14 cellular contexts compared by ENCODE assay signal in genomic region chr20:419556-420168, GRCh38. TPM values are rescaled to one million over a fixed set of nuclear protein-coding genes. Genes with fewer than 3 reads are reported as not detected.
A peak's percentile ranks its signal among the peaks of the same experiment; 100 is the strongest.
DNase-seq lines count a peak whose midpoint lies in the region; ATAC-seq, FAIRE-seq and TF ChIP-seq lines count a peak whose summit lies in the region.
"Had no signal": no experiment of that assay in that cellular context is flagged by ENCODE, and none has a peak within 500 bp of the region (broad histone marks: within the 10 kb centered on the region; RNA-seq: fewer than 3 reads in every experiment).

No MANE protein-coding gene starts in this region.

- no peak for TF ChIP-seq EP300 in H1 (IDR thresholded peaks at IDR 0.05; ENCODE audit: borderline replicate concordance in 1 of 2, low read depth in 2 of 2, low read length in 2 of 2)

- 0 out of 2 replicates have a peak overlapping the region, but pooled peaks have one; percentile 18 for H4K8ac ChIP-seq in H1 (ENCODE audit: extremely low read depth, insufficient read depth, low read length)

- H3K9ac ChIP-seq in H1 (replicated peaks in 1 of 4; ENCODE audit: extremely low read depth in 1 of 4, low read depth in 3 of 4, low read length in 3 of 4) = no peak overlapping the region

- CTCF ChIA-PET in H1 (lab: Charles Lee; ENCODE audit: partially characterized antibody) = no interaction called here

- no peak overlapping the region for H3K4me3 ChIP-seq in H1 (ENCODE audit: extremely low read depth in 1 of 4, insufficient read depth in 2 of 4, low read depth in 3 of 4, low read length in 4 of 4)
- no peak overlapping the region for H3K4me3 ChIP-seq in aorta (ENCODE audit: low read length in 2 of 2)

- peaks cover 0 to 13% of the 10 kb centered on the region in 2 experiments for H4K20me1 ChIP-seq in H1 (replicated peaks in 1 of 2; ENCODE audit: control insufficient read depth in 1 of 2, insufficient read depth in 2 of 2, low read length in 2 of 2)

- TF ChIP-seq CTCF in natural killer cell (IDR thresholded peaks at IDR 0.05) (no peak), H1 (IDR thresholded peaks at IDR 0.05; ENCODE audit: control extremely low read depth in 1 of 3, insufficient read depth in 1 of 3, low read depth in 1 of 3, low read length in 3 of 3) (no peak)

- FAIRE-seq in H1 (lab: Jason Lieb, UNC) = no peak
- FAIRE-seq: astrocyte, H54 had no signal

- H2BK120ac ChIP-seq in H1 (replicated peaks; ENCODE audit: low read depth, low read length) = no peak overlapping the region

- no peaks in the 10 kb centered on the region for H3K27me3 Mint-ChIP-seq in natural killer cell treated with Interleukin-12 subunit alpha and Interleukin-12 subunit beta and Interleukin-15 and Interleukin-18, amount 100 ng/mL, for 72 hours
- no peaks in the 10 kb centered on the region for H3K27me3 Mint-ChIP-seq in natural killer cell (ENCODE audit: low read depth in 2 of 2)

- no peak overlapping the region for H4K91ac ChIP-seq in H1 (replicated peaks; ENCODE audit: insufficient read length, low read length)

- H3K56ac ChIP-seq in H1 (replicated peaks; ENCODE audit: insufficient read length, low read depth, low read length) = no peak overlapping the region

- H2BK20ac ChIP-seq in H1 (ENCODE audit: low read length) = no peak overlapping the region

- no peak overlapping the region for H2AK5ac ChIP-seq in H1 (ENCODE audit: low read depth, low read length)

- H3K14ac ChIP-seq in H1 (ENCODE audit: insufficient read length) = no peak overlapping the region

- H4K5ac ChIP-seq in H1 (ENCODE audit: insufficient read length, low read depth, low read length) = no peak overlapping the region

- TF ChIP-seq RAD21 in H1 (IDR thresholded peaks at IDR 0.05 in 1 of 2, conservative IDR thresholded peaks at IDR 0.05 in 1 of 2; ENCODE audit: low read depth in 2 of 2, low read length in 2 of 2) = no peak

- no peaks in the 10 kb centered on the region for H3K23me2 ChIP-seq in H1 (ENCODE audit: low read depth, low read length)

- POLR2A ChIA-PET in H1 (lab: Charles Lee; ENCODE audit: partially characterized antibody) = interaction anchor here (0.7 to 1.5 kb wide), 2 partner anchors 13 to 72 kb away, joined by 3 read pairs; partner anchors contain the start of gene NRSN2

- no peak overlapping the region for H2BK5ac ChIP-seq in H1 (ENCODE audit: low read depth, low read length)

- H3K4me3 Mint-ChIP-seq in natural killer cell treated with Interleukin-12 subunit alpha and Interleukin-12 subunit beta and Interleukin-15 and Interleukin-18, amount 100 ng/mL, for 72 hours = no peak overlapping the region
- H3K4me3 Mint-ChIP-seq in natural killer cell = no peak overlapping the region

- H3K27ac Mint-ChIP-seq in natural killer cell treated with Interleukin-12 subunit alpha and Interleukin-12 subunit beta and Interleukin-15 and Interleukin-18, amount 100 ng/mL, for 72 hours = no peak overlapping the region
- H3K27ac Mint-ChIP-seq in natural killer cell = peak overlapping the region in 1 of 2 donors; percentile 40

- no peak overlapping the region for H3K4ac ChIP-seq in H1 (replicated peaks; ENCODE audit: insufficient read length, low read depth, low read length)

- peak; percentile 24 to 43 for ATAC-seq in natural killer cell treated with Interleukin-12 subunit alpha and Interleukin-12 subunit beta and Interleukin-15 and Interleukin-18, amount 100 ng/mL, for 72 hours
- ATAC-seq in natural killer cell (no peak), aorta (ENCODE audit: low FRiP score) (peak; percentile 13), HG02623 (IDR thresholded peaks at IDR 0.05; ENCODE audit: unreplicated experiment) (no peak)

- no peak overlapping the region for H3K4me2 ChIP-seq in H1 (ENCODE audit: insufficient read depth in 1 of 2, low read depth in 2 of 2, low read length in 2 of 2)

- peaks cover 22% of the 10 kb centered on the region for H3K36me3 Mint-ChIP-seq in natural killer cell treated with Interleukin-12 subunit alpha and Interleukin-12 subunit beta and Interleukin-15 and Interleukin-18, amount 100 ng/mL, for 72 hours
- H3K36me3 Mint-ChIP-seq in natural killer cell = no peaks in the 10 kb centered on the region

- H3K4me1 ChIP-seq in H1 (replicated peaks in 1 of 4; ENCODE audit: control insufficient read depth in 3 of 4, insufficient read depth in 4 of 4, low read length in 3 of 4) (no peaks in the 10 kb centered on the region; a peak in 3 of 7 replicates), aorta (ENCODE audit: control insufficient read depth in 1 of 2, insufficient read depth in 2 of 2, low read length in 2 of 2) (no peaks in the 10 kb centered on the region)
- H3K4me1 ChIP-seq: BE2C had no signal

- 94% methylated on average over 29 of the region's 32 CpGs; no CpG with 5 or more reads in 1 of the 2 experiments for WGBS in H1 (ENCODE audit: extremely low coverage in 1 of 2, insufficient coverage in 1 of 2, insufficient read length in 1 of 2, insufficient replicate concordance in 2 of 2, low coverage in 1 of 2, low lambda C conversion rate in 2 of 2, missing lambda C conversion rate in 1 of 2), 2 experiments
- 91 to 92% methylated on average over 32 of the region's 32 CpGs for WGBS in aorta, 2 donors

- no peak for TF ChIP-seq POLR2A in H1 (IDR thresholded peaks at IDR 0.05; ENCODE audit: control extremely low read depth in 1 of 2, low read depth in 2 of 2, low read length in 2 of 2)

- no peaks in the 10 kb centered on the region; the same call in 1 of the 2 replicates for H3K79me1 ChIP-seq in H1 (ENCODE audit: low read depth, low read length)

- H3K27me3 ChIP-seq in H1 (replicated peaks in 1 of 4; ENCODE audit: control insufficient read depth in 3 of 4, extremely low read depth in 1 of 4, insufficient read depth in 3 of 4, low read length in 3 of 4) (no peaks in the 10 kb centered on the region), aorta (ENCODE audit: control insufficient read depth in 1 of 2, insufficient read depth in 2 of 2, low read length in 1 of 2) (no peaks in the 10 kb centered on the region)
- H3K27me3 ChIP-seq: BE2C had no signal

- peaks cover 12 to 30% of the 10 kb centered on the region in 2 donors for H3K4me1 Mint-ChIP-seq in natural killer cell treated with Interleukin-12 subunit alpha and Interleukin-12 subunit beta and Interleukin-15 and Interleukin-18, amount 100 ng/mL, for 72 hours (ENCODE audit: low read depth in 2 of 2)
- peaks cover 18 to 36% of the 10 kb centered on the region in 2 donors for H3K4me1 Mint-ChIP-seq in natural killer cell

- H3K36me3 ChIP-seq in H1 (ENCODE audit: control insufficient read depth in 2 of 4, insufficient read depth in 4 of 4, low read length in 3 of 4) (peaks cover 3 to 34% (median 20%) of the 10 kb centered on the region in 4 experiments; a peak in 7 of 8 replicates), aorta (ENCODE audit: control insufficient read depth in 1 of 2, insufficient read depth in 2 of 2, low read length in 1 of 2) (peaks cover 0 to 9% of the 10 kb centered on the region in 2 donors)
- H3K36me3 ChIP-seq: BE2C had no signal

- peaks cover 0 to 8% of the 10 kb centered on the region in 2 experiments; a peak in 1 of 4 replicates for H3K9me3 ChIP-seq in H1 (ENCODE audit: insufficient read depth in 2 of 2, low read depth in 1 of 2, low read length in 1 of 2)
- H3K9me3 ChIP-seq in aorta (ENCODE audit: control insufficient read depth, low read length) = no peaks in the 10 kb centered on the region
- H3K9me3 ChIP-seq: BE2C had no signal

- H3K18ac ChIP-seq in H1 (ENCODE audit: extremely low read depth, low read length) = no peak overlapping the region

- H3K23ac ChIP-seq in H1 (ENCODE audit: insufficient read length) = no peak overlapping the region

- no peak overlapping the region for H2AFZ ChIP-seq in H1 (ENCODE audit: low read length)

- no peak overlapping the region for H3K27ac ChIP-seq in H1 (ENCODE audit: low read depth, low read length)
- no peak overlapping the region for H3K27ac ChIP-seq in aorta (ENCODE audit: low read depth in 1 of 2, low read length in 2 of 2)

- no peaks in the 10 kb centered on the region for H3K9me3 Mint-ChIP-seq in natural killer cell treated with Interleukin-12 subunit alpha and Interleukin-12 subunit beta and Interleukin-15 and Interleukin-18, amount 100 ng/mL, for 72 hours
- H3K9me3 Mint-ChIP-seq in natural killer cell = no peaks in the 10 kb centered on the region

- no peak overlapping the region for H2BK15ac ChIP-seq in H1 (ENCODE audit: low read length)

- DNase-seq in natural killer cell treated with Interleukin-12 subunit alpha and Interleukin-12 subunit beta and Interleukin-15 and Interleukin-18, amount 100 ng/mL, for 72 hours (ENCODE audit: low spot score) = no peak
- no peak for DNase-seq in natural killer cell
- DNase-seq in NCI-H2196 treated with DMSO at 0.1 percent for 48 hours (lab: John Stamatoyannopoulos, UW; ENCODE audit: unreplicated experiment) = peak; percentile 94
- no peak for DNase-seq in H1 (ENCODE audit: low read depth in 1 of 2, low spot score in 2 of 2)
- DNase-seq in aorta = no peak
- DNase-seq in Ammon's horn (ENCODE audit: low spot score) = no peak
- DNase-seq in activated CD4-positive, CD25-positive, alpha-beta regulatory T cell treated with anti-CD3 and anti-CD28 coated beads, Interleukin-2, amount 50 U/mL, for 72 hours = no peak
- DNase-seq: BE2C; effector CD8-positive, alpha-beta T cell; head of caudate nucleus; mesendoderm had no signal

- intact Hi-C loops in natural killer cell (cut with micrococcal nuclease) = no loop called here
- intact Hi-C loops in aorta (cut with DNase I) = no loop called here

- no peaks in the 10 kb centered on the region for H3K79me2 ChIP-seq in H1 (ENCODE audit: control insufficient read depth in 1 of 2, insufficient read depth in 2 of 2, low read length in 2 of 2)

- no peak overlapping the region for H2BK12ac ChIP-seq in H1 (ENCODE audit: low read depth, low read length)

RNA-seq across cellular contexts. Expression of gene RBCK1, which starts 11.6 kb away (rescaled TPM):
- total RNA-seq in natural killer cell treated with Interleukin-12 subunit alpha and Interleukin-12 subunit beta and Interleukin-15 and Interleukin-18, amount 100 ng/mL, for 72 hours = 100 to 1,000 TPM; 157 to 159 TPM
- total RNA-seq in natural killer cell (100 to 1,000 TPM; 102 to 131 (median 104) TPM), aorta (10 to 100 TPM; 52.8 to 70.0 TPM)
- total RNA-seq in H1 (2021; fragmentation: NEBNext Ultra II Directional; extraction: Animal tissue kit (Norgen Biotek cat#: 25700)) = 48.7 and 54.7 TPM in 2 replicates
- polyA plus RNA-seq in H1 (2011; rRNA removed) (43.1 and 60.1 TPM in 2 replicates), aorta (100 to 1,000 TPM in 1 of 2 donors, 10 to 100 TPM in 1; 64.1 to 118 TPM)
- 42.6 TPM for polyA plus RNA-seq in H1 (2011; cell fraction: cytosol; rRNA removed)
- 121 TPM for polyA plus RNA-seq in H1 (2011; cell fraction: nucleus; rRNA removed)
- polyA plus RNA-seq in H1 (2012, experiment 1 of 2) = 61.2 to 71.1 TPM (median 65.0 TPM) in 4 replicates
- polyA plus RNA-seq in H1 (2012, experiment 2 of 2) = 49.7 TPM
- 42.6 TPM for polyA plus RNA-seq in H1 (2013, experiment 1 of 2)
- 41.0 TPM for polyA plus RNA-seq in H1 (2013, experiment 2 of 2)
- 25.1 and 25.9 TPM in 2 replicates for polyA minus RNA-seq in H1 (2011; rRNA and poly(A)+ RNA removed)
- polyA minus RNA-seq in H1 (2011; cell fraction: cytosol; rRNA and poly(A)+ RNA removed) = 20.8 TPM
- polyA minus RNA-seq in H1 (2011; cell fraction: nucleus; rRNA and poly(A)+ RNA removed) = 32.7 TPM

RNA-seq across cellular contexts. Expression of gene TRIB3, which starts 39.1 kb away (rescaled TPM):
- total RNA-seq in natural killer cell treated with Interleukin-12 subunit alpha and Interleukin-12 subunit beta and Interleukin-15 and Interleukin-18, amount 100 ng/mL, for 72 hours = 10 to 100 TPM; 18.0 to 21.6 TPM
- total RNA-seq in natural killer cell (1 to 10 TPM; 4.0 to 8.9 (median 7.7) TPM), aorta (1 to 10 TPM; 2.9 to 3.7 TPM)
- 9.0 and 10.1 TPM in 2 replicates for total RNA-seq in H1 (2021; fragmentation: NEBNext Ultra II Directional; extraction: Animal tissue kit (Norgen Biotek cat#: 25700))
- polyA plus RNA-seq in H1 (2011; rRNA removed) (17.1 and 30.0 TPM in 2 replicates), aorta (1 to 10 TPM; 2.0 to 3.1 TPM)
- polyA plus RNA-seq in H1 (2011; cell fraction: cytosol; rRNA removed) = 20.6 TPM
- polyA plus RNA-seq in H1 (2011; cell fraction: nucleus; rRNA removed) = 22.8 TPM
- 4.7 to 10.2 TPM (median 8.5 TPM) in 4 replicates for polyA plus RNA-seq in H1 (2012, experiment 1 of 2)
- polyA plus RNA-seq in H1 (2012, experiment 2 of 2) = 11.2 TPM
- 8.1 TPM for polyA plus RNA-seq in H1 (2013, experiment 1 of 2)
- polyA plus RNA-seq in H1 (2013, experiment 2 of 2) = 8.1 TPM
- polyA minus RNA-seq in H1 (2011; rRNA and poly(A)+ RNA removed) = 10.1 and 14.9 TPM in 2 replicates
- polyA minus RNA-seq in H1 (2011; cell fraction: cytosol; rRNA and poly(A)+ RNA removed) = 11.1 TPM
- 7.7 TPM for polyA minus RNA-seq in H1 (2011; cell fraction: nucleus; rRNA and poly(A)+ RNA removed)

RNA-seq across cellular contexts. Expression of gene TBC1D20, which starts 42.7 kb away (rescaled TPM):
- 10 to 100 TPM; 46.4 to 56.8 TPM for total RNA-seq in natural killer cell treated with Interleukin-12 subunit alpha and Interleukin-12 subunit beta and Interleukin-15 and Interleukin-18, amount 100 ng/mL, for 72 hours
- 10 to 100 TPM; 32.5 to 47.6 (median 44.2) TPM for total RNA-seq in natural killer cell
- total RNA-seq in H1 (2021; fragmentation: NEBNext Ultra II Directional; extraction: Animal tissue kit (Norgen Biotek cat#: 25700)) = 16.2 and 17.1 TPM in 2 replicates
- polyA plus RNA-seq in H1 (2011; rRNA removed) = 14.5 and 17.4 TPM in 2 replicates
- polyA plus RNA-seq in H1 (2011; cell fraction: cytosol; rRNA removed) = 15.3 TPM
- polyA plus RNA-seq in H1 (2011; cell fraction: nucleus; rRNA removed) = 17.6 TPM
- 10.3 to 13.8 TPM (median 11.1 TPM) in 4 replicates for polyA plus RNA-seq in H1 (2012, experiment 1 of 2)
- 7.3 TPM for polyA plus RNA-seq in H1 (2012, experiment 2 of 2)
- polyA plus RNA-seq in H1 (2013, experiment 1 of 2) = 9.0 TPM
- polyA plus RNA-seq in H1 (2013, experiment 2 of 2) = 9.2 TPM
- 28.3 and 34.3 TPM in 2 replicates for polyA minus RNA-seq in H1 (2011; rRNA and poly(A)+ RNA removed)
- polyA minus RNA-seq in H1 (2011; cell fraction: cytosol; rRNA and poly(A)+ RNA removed) = 9.1 TPM
- polyA minus RNA-seq in H1 (2011; cell fraction: nucleus; rRNA and poly(A)+ RNA removed) = 8.4 TPM
- 10 to 100 TPM; 27.2 to 39.1 TPM for total RNA-seq in aorta
- polyA plus RNA-seq in aorta = 10 to 100 TPM in 1 of 2 donors, 1 to 10 TPM in 1; 9.5 to 27.2 TPM

Comparison
In these comparisons a context has a peak if more than half of its experiments do, and no peak if none do; other contexts are left out.
1. ATAC-seq: peak in natural killer cell treated with Interleukin-12 subunit alpha and Interleukin-12 subunit beta and Interleukin-15 and Interleukin-18, amount 100 ng/mL, for 72 hours (2 of 2) and aorta (single experiment); none in natural killer cell (0 of 3) and HG02623 (single experiment).